1 cellular context compared by ENCODE assay signal in genomic region chr2:199955007-199955338, GRCh38.
TF ChIP-seq lines count a peak whose summit lies in the region.

No MANE protein-coding gene starts in this region.

TF ChIP-seq in H1, 55 proteins besides CTCF, POLR2A, EP300 and RAD21:
- TF ChIP-seq TAF7 (optimal IDR thresholded peaks at IDR 0.05; ENCODE audit: borderline replicate concordance, low read depth, low read length), result no peak
- no peak for TF ChIP-seq CHD1 (IDR thresholded peaks at IDR 0.05; ENCODE audit: low read depth, low read length)
- no peak for TF ChIP-seq TCF12 (IDR thresholded peaks at IDR 0.05; ENCODE audit: low read depth, low read length)
- no peak for TF ChIP-seq FOSL1 (IDR thresholded peaks at IDR 0.05; ENCODE audit: insufficient read depth, low read depth, low read length)
- TF ChIP-seq PHF8 (conservative IDR thresholded peaks at IDR 0.05; ENCODE audit: low read depth, low read length), result no peak
- TF ChIP-seq GTF2F1 (IDR thresholded peaks at IDR 0.05; ENCODE audit: borderline replicate concordance, low read depth, low read length), result no peak
TF ChIP-seq in H1: peak in this region for 0.
